ENCODE assay signal across 9 cellular contexts in the genomic region with DNA sequence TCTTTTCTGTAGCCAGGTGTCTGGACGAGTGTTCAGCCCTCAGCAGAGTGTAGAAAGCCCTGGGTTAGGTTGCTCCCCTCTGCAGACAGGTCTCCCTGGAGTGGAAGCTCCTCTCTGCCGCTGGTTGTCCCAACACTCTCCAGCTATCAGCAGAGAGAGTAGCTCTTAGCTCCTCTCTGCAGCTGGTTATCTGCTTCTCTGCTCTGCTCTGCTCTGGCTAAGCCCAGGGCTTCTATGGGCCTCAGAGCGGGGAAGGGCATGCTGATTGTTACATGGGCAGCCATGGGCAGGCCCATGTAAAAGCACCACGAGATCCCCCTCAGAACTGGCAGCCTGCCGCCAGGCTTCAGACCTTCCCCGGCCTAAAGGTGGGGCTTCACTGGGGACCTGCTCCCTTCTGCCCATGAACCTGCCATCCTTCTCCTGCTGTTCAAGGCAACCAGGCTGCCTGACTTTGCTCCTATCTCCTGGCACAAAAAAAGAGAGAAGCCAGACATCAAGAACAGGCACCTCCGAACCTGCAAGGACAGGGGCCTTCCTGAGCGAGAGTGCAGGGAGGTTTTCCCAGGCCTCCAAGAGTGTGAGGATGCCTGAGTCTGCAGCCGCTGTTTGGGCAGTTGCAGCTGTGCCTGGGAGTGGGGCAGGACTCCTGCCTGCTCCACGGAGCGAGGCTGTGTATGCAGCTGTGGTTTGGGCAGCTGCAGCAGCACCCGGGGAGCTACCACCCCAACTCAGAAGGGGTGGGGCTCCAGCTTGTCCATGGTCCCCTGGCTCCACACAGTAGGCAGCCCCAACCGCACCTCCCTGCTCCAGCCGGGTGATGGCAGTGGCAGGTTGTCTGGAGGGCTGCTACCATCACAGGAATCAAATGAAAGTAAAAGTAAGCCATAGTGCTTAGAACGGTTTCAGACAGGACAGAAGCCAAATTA.
DNase-seq lines count a peak whose midpoint lies in the region; ATAC-seq and TF ChIP-seq lines count a peak whose summit lies in the region.
"Had no signal": no experiment of that assay in that cellular context is flagged by ENCODE, and none has a peak within 500 bp of the region (broad histone marks: within the 10 kb centered on the region; RNA-seq: fewer than 3 reads in every experiment).

No MANE protein-coding gene starts in this region.

- H3K4me1 ChIP-seq in A673 (ENCODE audit: insufficient read depth, low read length, poor library complexity, severe bottlenecking): no peaks in the 10 kb centered on the region

- H3K27ac ChIP-seq in A673 (ENCODE audit: low read depth, low read length, poor library complexity, severe bottlenecking): no peak overlapping the region

- peak; percentile 79 for ATAC-seq in HG02798 (IDR thresholded peaks at IDR 0.05; ENCODE audit: poor library complexity, unreplicated experiment)

- CTCF ChIA-PET in A673 (lab: Charles Lee): no interaction called here

- intact Hi-C loops in A673 (cut with micrococcal nuclease; ENCODE audit: unreplicated experiment): no loop called here

- peak; percentile 25 for DNase-seq in Daoy (ENCODE audit: low read depth)
- DNase-seq in SW480 (ENCODE audit: low spot score): peak; percentile 19
- peak; percentile 16 to 43 for DNase-seq in lung microvascular endothelial cell (ENCODE audit: low read depth in 2 of 2)
- no peak for DNase-seq in G401 (ENCODE audit: low spot score)
- no peak for DNase-seq in KG1 (lab: John Stamatoyannopoulos, UW)
- no peak for DNase-seq in stimulated activated CD4-positive, alpha-beta T cell treated with anti-CD3 and anti-CD28 coated beads, Interleukin-1b, Interleukin-23, amount 100 ng/mL, for 48 hours
- no peak for DNase-seq in A673 (ENCODE audit: low spot score)
- DNase-seq: activated T-cell treated with anti-CD3 and anti-CD28 coated beads, Interleukin-2, amount 50 U/mL, for 1 hour had no signal

- in situ Hi-C loops in G401 (cut with HindIII; ENCODE audit: low sequenced_read_pairs): no loop called here

- no peak for TF ChIP-seq CTCF in A673 (conservative IDR thresholded peaks at IDR 0.05; ENCODE audit: low read depth, low read length)

- no TSS peak for BruUV-seq in A673 (replicated peaks; lab: Mats Ljungman, UMichigan)

- POLR2A ChIA-PET in A673 (lab: Charles Lee; ENCODE audit: low non-redundant PET): no interaction called here

- no peaks in the 10 kb centered on the region for H3K9me3 ChIP-seq in A673 (ENCODE audit: low read depth, low read length, poor library complexity, severe bottlenecking)

- no peak overlapping the region for H3K4me3 ChIP-seq in A673 (ENCODE audit: low read depth, low read length, poor library complexity, severe bottlenecking)

- no peaks in the 10 kb centered on the region for H3K27me3 ChIP-seq in A673 (replicated peaks; ENCODE audit: insufficient read depth, low read depth, low read length, poor library complexity)

- no peaks in the 10 kb centered on the region for H3K36me3 ChIP-seq in A673 (ENCODE audit: insufficient read depth, low read length, poor library complexity, severe bottlenecking)

Comparison
In these comparisons a context has a peak if more than half of its experiments do, and no peak if none do; other contexts are left out.
1. DNase-seq: peak in Daoy (single experiment), SW480 (single experiment) and lung microvascular endothelial cell (2 of 2); none in G401 (single experiment), KG1 (single experiment), stimulated activated CD4-positive, alpha-beta T cell treated with anti-CD3 and anti-CD28 coated beads, Interleukin-1b, Interleukin-23, amount 100 ng/mL, for 48 hours (single experiment) and A673 (single experiment).